In the genomic region with DNA sequence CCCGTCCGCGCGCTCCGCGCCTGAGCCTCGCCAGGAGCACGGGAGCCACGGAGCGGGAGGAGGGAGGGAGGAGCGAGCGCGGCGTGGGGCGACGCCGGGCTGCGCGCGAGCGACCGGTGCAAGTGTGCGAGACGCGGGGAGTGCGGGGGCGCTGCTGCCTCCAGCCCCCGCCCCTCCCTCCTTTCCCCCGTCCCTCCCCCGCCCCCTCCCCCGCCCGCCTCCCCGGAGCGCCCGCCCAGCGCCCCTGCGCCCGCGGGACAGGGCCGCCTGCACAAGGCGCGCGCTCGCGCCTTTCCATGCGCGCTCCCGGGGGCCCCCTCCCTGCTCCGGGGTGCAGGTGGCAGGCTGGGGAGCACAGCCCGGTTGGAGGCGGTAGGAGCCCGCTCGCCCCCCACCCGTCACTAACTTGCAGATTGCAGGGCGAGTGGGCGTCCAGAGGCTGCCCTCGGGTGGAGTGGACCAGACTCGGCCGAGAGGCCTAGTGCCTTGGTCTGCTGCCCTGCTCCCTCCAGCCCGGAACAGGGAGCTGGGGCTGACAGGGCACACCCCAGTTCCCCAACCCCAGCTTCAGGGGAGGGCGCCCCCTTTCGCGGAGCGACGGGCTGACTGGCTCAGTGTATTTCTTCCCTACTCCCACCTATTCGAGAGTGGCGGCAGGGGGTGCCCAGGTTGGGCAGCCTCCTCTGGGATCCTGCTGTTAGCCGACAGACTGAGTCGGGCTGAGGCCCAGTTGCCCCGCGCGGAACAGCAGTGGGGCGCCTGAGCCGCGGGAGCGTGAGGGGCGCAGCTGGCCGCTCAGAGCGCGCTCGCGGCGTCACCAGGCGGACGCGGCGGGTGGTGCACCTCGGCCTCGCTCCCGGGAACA, we compare ENCODE assay signal across 8 cellular contexts. TPM values are rescaled to one million over a fixed set of nuclear protein-coding genes. Genes with fewer than 3 reads are reported as not detected.
DNase-seq lines count a peak whose midpoint lies in the region; ATAC-seq, FAIRE-seq and TF ChIP-seq lines count a peak whose summit lies in the region.

A gene (minus strand): TSS at position 126 of the 865 bp plus-strand sequence. CDS start 255 bp downstream, outside the sequence.

- no peak for ATAC-seq in GM19035 (IDR thresholded peaks at IDR 0.05; ENCODE audit: unreplicated experiment)
- no peak for ATAC-seq in GM18502 (IDR thresholded peaks at IDR 0.05; ENCODE audit: poor library complexity, unreplicated experiment)

- DNase-seq in GM06990 (ENCODE audit: extremely low read depth, insufficient read length) (peak; percentile 37), SK-MEL-5 (ENCODE audit: low read depth, low spot score) (peak; percentile 36), ascending aorta (ENCODE audit: low spot score in 2 of 2) (no peak), iris pigment epithelial cell (ENCODE audit: low read depth) (peak; percentile 19), H54 (ENCODE audit: insufficient read length, low spot score) (no peak)
- peak; percentile 46 for DNase-seq in stimulated activated CD4-positive, alpha-beta T cell treated with anti-CD3 and anti-CD28 coated beads, Interleukin-2, amount 100 ng/mL, for 4 hours (ENCODE audit: low read depth)

- no peaks in the 10 kb centered on the region for H3K9me3 ChIP-seq in ascending aorta

- H3K4me3 ChIP-seq in GM06990 (replicated peaks; ENCODE audit: low read depth, low read length) = no peak within 1 kb of the TSS
- H3K4me3 ChIP-seq in ascending aorta = peak within 1 kb of the TSS; percentile 31 to 47

- H3K27me3 ChIP-seq in GM06990 (replicated peaks; ENCODE audit: control insufficient read depth, insufficient read depth, low read length) (peaks cover 7% of the 10 kb centered on the region), ascending aorta (peaks cover 11% of the 10 kb centered on the region)

- no peak for TF ChIP-seq CTCF in GM06990 (IDR thresholded peaks at IDR 0.05; ENCODE audit: insufficient read depth, low read length, poor library complexity, severe bottlenecking)
- peak in 1 of 3 experiments; percentile 41 for TF ChIP-seq CTCF in ascending aorta (IDR thresholded peaks at IDR 0.05)

- intact Hi-C loops in ascending aorta (cut with DNase I) = no loop called here

- H3K27ac ChIP-seq in ascending aorta = no peak within 1 kb of the TSS

- H3K36me3 ChIP-seq in GM06990 (ENCODE audit: control insufficient read depth, insufficient read depth, low read length) (no peaks in the 10 kb centered on the region), ascending aorta (no peaks in the 10 kb centered on the region)

- peaks cover 5 to 10% of the 10 kb centered on the region in 2 donors for H3K4me1 ChIP-seq in ascending aorta

- no peak for FAIRE-seq in H54 (lab: Jason Lieb, UNC)

- no peak for TF ChIP-seq POLR2A in H54 (IDR thresholded peaks at IDR 0.05; ENCODE audit: low read depth, low read length)

- in situ Hi-C loops in SK-MEL-5 (cut with HindIII; ENCODE audit: low pct_unique_long_range_greater_than_20kb, low sequenced_read_pairs) = no loop called here

RNA-seq across cellular contexts. Expression of the gene that starts here (rescaled TPM):
- not detected in 2 replicates for total RNA-seq in SK-MEL-5 (2014; rRNA removed; shearing (Covaris generic))
- polyA plus RNA-seq in SK-MEL-5 (2015; cell fraction: cytosol; rRNA removed) = not detected in 2 replicates
- polyA plus RNA-seq in SK-MEL-5 (2015; cell fraction: nucleus; rRNA removed) = not detected in 2 replicates
- total RNA-seq in ascending aorta = not detected

Comparison
In these comparisons a context has a peak if more than half of its experiments do, and no peak if none do; other contexts are left out.
1. Peak in DNase-seq in SK-MEL-5; RNA of the gene not detected or under 1 TPM.
2. DNase-seq: peak in GM06990 (single experiment), iris pigment epithelial cell (single experiment) and stimulated activated CD4-positive, alpha-beta T cell treated with anti-CD3 and anti-CD28 coated beads, Interleukin-2, amount 100 ng/mL, for 4 hours (single experiment); none in ascending aorta (0 of 2) and H54 (single experiment).